2 cellular contexts compared by ENCODE assay signal in the genomic region with DNA sequence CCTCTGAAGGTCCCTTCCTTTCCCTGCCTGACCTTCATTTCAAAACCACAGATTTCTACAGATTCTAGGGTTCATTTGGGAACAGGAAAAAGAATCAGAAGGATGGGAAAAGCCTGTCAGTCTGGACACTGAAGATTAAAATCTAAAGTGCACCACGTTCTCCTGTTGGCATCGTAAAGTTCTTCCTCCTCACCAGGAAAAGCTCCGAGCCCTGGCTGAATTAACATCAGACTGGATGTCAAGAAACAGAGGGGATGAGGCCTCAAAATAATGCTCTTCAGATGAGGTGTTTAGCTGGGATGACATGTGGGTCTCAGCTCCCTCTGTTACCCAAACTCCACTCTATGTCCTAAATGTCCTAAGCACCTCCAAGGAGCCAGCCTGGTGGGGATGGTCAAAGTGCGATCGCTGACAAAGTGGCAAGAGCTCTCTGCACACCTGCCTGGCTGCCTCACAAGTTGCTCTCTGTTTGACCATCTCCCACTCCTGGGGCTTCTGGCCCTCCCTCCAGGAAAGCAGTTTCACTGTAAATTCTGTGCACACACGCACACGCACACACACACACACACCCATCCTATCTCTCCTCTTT.
TF ChIP-seq lines count a peak whose summit lies in the region.

No MANE protein-coding gene starts in this region.

TF ChIP-seq in A549, 52 proteins besides CTCF, POLR2A, EP300 and RAD21:
- TF ChIP-seq KDM1A (IDR thresholded peaks at IDR 0.05; ENCODE audit: low read depth) (no peak), ELK1 (IDR thresholded peaks at IDR 0.05; ENCODE audit: low read depth, low read length) (no peak)

TF ChIP-seq in K562, 482 proteins besides CTCF, POLR2A, EP300 and RAD21:
- TF ChIP-seq ZFP1 (CRISPR knock-in tag; IDR thresholded peaks at IDR 0.05) (no peak), ZBTB7A (IDR thresholded peaks at IDR 0.05; ENCODE audit: borderline replicate concordance, control insufficient read depth, low read depth, low read length) (no peak), BCL6 (CRISPR knock-in tag; IDR thresholded peaks at IDR 0.05) (no peak), ZNF311 (CRISPR knock-in tag; IDR thresholded peaks at IDR 0.05) (no peak), NELFE (IDR thresholded peaks at IDR 0.05; ENCODE audit: insufficient read depth, insufficient read length) (no peak), ZNF274 (IDR thresholded peaks at IDR 0.05; ENCODE audit: borderline replicate concordance, low read depth, low read length) (no peak), TFAP4 (CRISPR knock-in tag; IDR thresholded peaks at IDR 0.05; ENCODE audit: borderline replicate concordance) (no peak)
- TF ChIP-seq, protein P1, sequence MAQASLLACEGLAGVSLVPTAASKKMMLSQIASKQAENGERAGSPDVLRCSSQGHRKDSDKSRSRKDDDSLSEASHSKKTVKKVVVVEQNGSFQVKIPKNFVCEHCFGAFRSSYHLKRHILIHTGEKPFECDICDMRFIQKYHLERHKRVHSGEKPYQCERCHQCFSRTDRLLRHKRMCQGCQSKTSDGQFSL (CRISPR knock-in tag; IDR thresholded peaks at IDR 0.05): no peak
- TF ChIP-seq, protein P1 (tag; IDR thresholded peaks at IDR 0.05): no peak
TF ChIP-seq in K562: peak in this region for 0.
